In genomic region chr11:34124885-34125668, GRCh38 we compare ENCODE assay signal across 1 cellular context.
A peak's percentile ranks its signal among the peaks of the same experiment; 100 is the strongest.
TF ChIP-seq lines count a peak whose summit lies in the region.

No MANE protein-coding gene starts in this region.

TF ChIP-seq in HEK293, 187 proteins besides CTCF, POLR2A, EP300 and RAD21 (continued from another document):
- TF ChIP-seq ZNF843 (tag by site-specific recombination; IDR thresholded peaks at IDR 0.05) (peak; percentile 84), ZNF354C (tag by site-specific recombination; IDR thresholded peaks at IDR 0.05; ENCODE audit: borderline replicate concordance, low read depth) (no peak), ZNF501 (tag by site-specific recombination; IDR thresholded peaks at IDR 0.05) (no peak), PRDM4 (tag by site-specific recombination; IDR thresholded peaks at IDR 0.05) (no peak), ZNF521 (tag by site-specific recombination; IDR thresholded peaks at IDR 0.05) (no peak), ZNF148 (tag by site-specific recombination; IDR thresholded peaks at IDR 0.05; ENCODE audit: borderline replicate concordance) (no peak), ZNF433 (tag by site-specific recombination; IDR thresholded peaks at IDR 0.05; ENCODE audit: low read depth) (no peak), KLF8 (tag by site-specific recombination; IDR thresholded peaks at IDR 0.05) (no peak), ZBTB49 (tag by site-specific recombination; IDR thresholded peaks at IDR 0.05; ENCODE audit: low read depth) (no peak)
